ENCODE assay signal across 1 cellular context in the genomic region with DNA sequence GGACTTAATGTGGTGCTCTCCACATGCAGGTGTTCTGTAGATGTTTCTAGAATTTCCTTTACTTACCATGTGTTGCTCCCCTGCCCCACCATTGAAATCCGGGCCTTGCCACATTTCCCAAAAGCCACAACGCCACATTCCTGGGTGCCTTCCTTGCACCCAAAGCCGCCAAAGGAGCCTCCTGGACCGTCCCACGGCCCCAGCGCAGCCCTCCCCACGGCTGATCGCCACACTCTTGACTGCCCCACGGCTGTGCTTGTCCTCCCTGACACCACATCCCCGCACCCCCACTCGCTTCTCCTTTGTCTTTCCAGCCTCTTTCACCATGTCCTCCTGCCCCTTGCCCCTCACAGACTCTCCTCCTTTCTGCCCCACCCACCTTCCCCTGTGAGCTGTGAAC.
TF ChIP-seq lines count a peak whose summit lies in the region.

No MANE protein-coding gene starts in this region.

TF ChIP-seq in K562, 482 proteins besides CTCF, POLR2A, EP300 and RAD21 (continued from another document):
- no peak for TF ChIP-seq REST (CRISPR knock-in tag; IDR thresholded peaks at IDR 0.05; ENCODE audit: low read depth)
- TF ChIP-seq ATF1 (CRISPR knock-in tag; IDR thresholded peaks at IDR 0.05): no peak
- TF ChIP-seq ATF1 (tag; IDR thresholded peaks at IDR 0.05): no peak
- no peak for TF ChIP-seq ZNF764 (CRISPR knock-in tag; IDR thresholded peaks at IDR 0.05; ENCODE audit: low read depth)
- no peak for TF ChIP-seq MAFG (tag; conservative IDR thresholded peaks at IDR 0.05)
- TF ChIP-seq RBM17 (IDR thresholded peaks at IDR 0.05; ENCODE audit: borderline replicate concordance, low read depth, low read length): no peak
- no peak for TF ChIP-seq LEF1 (IDR thresholded peaks at IDR 0.05)
- TF ChIP-seq FOSL1 (tag; conservative IDR thresholded peaks at IDR 0.05): no peak
- TF ChIP-seq RCOR1 (IDR thresholded peaks at IDR 0.05; ENCODE audit: borderline replicate concordance in 1 of 2, low read depth in 2 of 2, low read length in 2 of 2): no peak
- no peak for TF ChIP-seq SMARCB1 (IDR thresholded peaks at IDR 0.05; ENCODE audit: insufficient read length, low read depth)
- no peak for TF ChIP-seq NCOR1 (IDR thresholded peaks at IDR 0.05)
- no peak for TF ChIP-seq STAT5B (CRISPR knock-in tag; IDR thresholded peaks at IDR 0.05)
- TF ChIP-seq ZNF785 (CRISPR knock-in tag; IDR thresholded peaks at IDR 0.05): no peak
- TF ChIP-seq ZZZ3 (IDR thresholded peaks at IDR 0.05): no peak
- TF ChIP-seq PHF21A (IDR thresholded peaks at IDR 0.05; ENCODE audit: borderline replicate concordance, low read depth): no peak
- no peak for TF ChIP-seq ZNF561 (CRISPR knock-in tag; conservative IDR thresholded peaks at IDR 0.05)
